19 cellular contexts compared by ENCODE assay signal in genomic region chr7:123431075-123431614, GRCh38.
DNase-seq lines count a peak whose midpoint lies in the region; ATAC-seq, FAIRE-seq and TF ChIP-seq lines count a peak whose summit lies in the region.
"Had no signal": no experiment of that assay in that cellular context is flagged by ENCODE, and none has a peak within 500 bp of the region (broad histone marks: within the 10 kb centered on the region; RNA-seq: fewer than 3 reads in every experiment).

No MANE protein-coding gene starts in this region.

- H3K27me3 ChIP-seq in mammary epithelial cell (ENCODE audit: insufficient read depth, low read length) (no peaks in the 10 kb centered on the region), breast epithelium (no peaks in the 10 kb centered on the region), bronchial epithelial cell (ENCODE audit: control insufficient read depth, insufficient read depth, low read length) (no peaks in the 10 kb centered on the region)
- H3K27me3 ChIP-seq in CD4-positive, alpha-beta T cell (ENCODE audit: control insufficient read depth, insufficient read depth, low read length) = no peaks in the 10 kb centered on the region

- intact Hi-C loops in mammary epithelial cell (cut with micrococcal nuclease) = no loop called here
- intact Hi-C loops in breast epithelium (cut with DNase I; ENCODE audit: low total_unique reads) = no loop called here
- intact Hi-C loops in activated CD4-positive, alpha-beta memory T cell treated with anti-CD3 and anti-CD28 coated beads for 36 hours (cut with micrococcal nuclease) = no loop called here
- intact Hi-C loops in CD4-positive, alpha-beta T cell (cut with DNase I, micrococcal nuclease) = no loop called here

- POLR2A ChIA-PET in activated CD4-positive, alpha-beta memory T cell treated with anti-CD3 and anti-CD28 coated beads for 36 hours (lab: Charles Lee) = no interaction called here
- POLR2A ChIA-PET in CD4-positive, alpha-beta T cell (lab: Charles Lee) = no interaction called here

- no peaks in the 10 kb centered on the region for H3K36me3 ChIP-seq in mammary epithelial cell (ENCODE audit: insufficient read depth, low read length)
- H3K36me3 ChIP-seq in breast epithelium = no peaks in the 10 kb centered on the region
- no peaks in the 10 kb centered on the region for H3K36me3 ChIP-seq in bronchial epithelial cell (ENCODE audit: control insufficient read depth, insufficient read depth, low read length)

- TF ChIP-seq POLR2A in breast epithelium (IDR thresholded peaks at IDR 0.05) = no peak

- no peak for ATAC-seq in CD4-positive, alpha-beta T cell (ENCODE audit: poor library complexity)
- ATAC-seq in GM18517 (IDR thresholded peaks at IDR 0.05; ENCODE audit: unreplicated experiment) = no peak
- ATAC-seq: A549, SK-N-SH treated with all-trans-retinoic acid at 6 μM for 48 hours had no signal

- no peak overlapping the region for H3K4me3 Mint-ChIP-seq in activated CD4-positive, alpha-beta memory T cell treated with anti-CD3 and anti-CD28 coated beads for 36 hours
- H3K4me3 Mint-ChIP-seq in CD4-positive, alpha-beta T cell = no peak overlapping the region
- H3K4me3 Mint-ChIP-seq: B cell, CD14-positive monocyte, HFFc6 had no signal

- no peak overlapping the region for H3K27ac Mint-ChIP-seq in activated CD4-positive, alpha-beta memory T cell treated with anti-CD3 and anti-CD28 coated beads for 36 hours
- H3K27ac Mint-ChIP-seq in CD4-positive, alpha-beta T cell = no peak overlapping the region
- H3K27ac Mint-ChIP-seq: B cell, CD14-positive monocyte, HFFc6 had no signal

- no peak overlapping the region for H2AFZ ChIP-seq in mammary epithelial cell (ENCODE audit: low read depth, low read length)

- H3K27me3 Mint-ChIP-seq in activated CD4-positive, alpha-beta memory T cell treated with anti-CD3 and anti-CD28 coated beads for 36 hours = no peaks in the 10 kb centered on the region
- H3K27me3 Mint-ChIP-seq in CD4-positive, alpha-beta T cell = no peaks in the 10 kb centered on the region
- H3K27me3 Mint-ChIP-seq: B cell had no signal

- H3K27ac ChIP-seq in mammary epithelial cell (ENCODE audit: insufficient read depth, low read depth, low read length) = no peak overlapping the region
- no peak overlapping the region for H3K27ac ChIP-seq in breast epithelium
- H3K27ac ChIP-seq in CD4-positive, alpha-beta T cell (ENCODE audit: low read depth, low read length) = no peak overlapping the region
- H3K27ac ChIP-seq: A549, RWPE1 had no signal

- DNase-seq in mammary epithelial cell (peak; percentile 29), breast epithelium (ENCODE audit: low spot score in 2 of 2) (no peak), NCI-H524 treated with DMSO at 0.1 percent for 48 hours (lab: John Stamatoyannopoulos, UW) (peak; percentile 64), bronchial epithelial cell (ENCODE audit: low read depth) (peak; percentile 20)
- no peak for DNase-seq in activated CD4-positive, alpha-beta memory T cell treated with anti-CD3 and anti-CD28 coated beads for 36 hours
- DNase-seq in CD4-positive, alpha-beta T cell = no peak
- DNase-seq: HFFc6, KG1, NCI-H1105, NCI-H1694, NCI-H446 treated with DMSO at 0.1 percent for 48 hours, SHP77 treated with DMSO at 0.1 percent for 48 hours had no signal

- no peak for FAIRE-seq in bronchial epithelial cell (lab: Jason Lieb, UNC)
- FAIRE-seq: A549, H54 had no signal

- H3K4me2 ChIP-seq in mammary epithelial cell (ENCODE audit: insufficient read depth, low read depth, low read length) = no peak overlapping the region
- H3K4me2 ChIP-seq: A549 had no signal

- peaks cover 3% of the 10 kb centered on the region for H3K9me3 Mint-ChIP-seq in activated CD4-positive, alpha-beta memory T cell treated with anti-CD3 and anti-CD28 coated beads for 36 hours
- peaks cover 4% of the 10 kb centered on the region for H3K9me3 Mint-ChIP-seq in CD4-positive, alpha-beta T cell

- H3K9me3 ChIP-seq in mammary epithelial cell (replicated peaks; ENCODE audit: insufficient read depth, low read length) = no peaks in the 10 kb centered on the region
- H3K9me3 ChIP-seq in breast epithelium = peaks cover 0 to 3% of the 10 kb centered on the region in 2 donors
- no peaks in the 10 kb centered on the region for H3K9me3 ChIP-seq in CD4-positive, alpha-beta T cell (ENCODE audit: control insufficient read depth, low read length)
- H3K9me3 ChIP-seq: A549 had no signal

- TSS peak; percentile 99 for BruUV-seq in mammary epithelial cell (replicated peaks; lab: Mats Ljungman, UMichigan)

- TF ChIP-seq CTCF in mammary epithelial cell (conservative IDR thresholded peaks at IDR 0.05 in 1 of 2, IDR thresholded peaks at IDR 0.05 in 1 of 2; ENCODE audit: extremely low read depth in 1 of 2, insufficient read depth in 1 of 2, low read depth in 1 of 2, low read length in 2 of 2) (no peak), breast epithelium (IDR thresholded peaks at IDR 0.05) (no peak), bronchial epithelial cell (IDR thresholded peaks at IDR 0.05; ENCODE audit: insufficient read depth, low read length, severe bottlenecking) (no peak)
- TF ChIP-seq CTCF in CD4-positive, alpha-beta T cell (IDR thresholded peaks at IDR 0.05) = no peak

- CTCF ChIA-PET in mammary epithelial cell (lab: Charles Lee; ENCODE audit: low non-redundant PET) = no interaction called here
- CTCF ChIA-PET in activated CD4-positive, alpha-beta memory T cell treated with anti-CD3 and anti-CD28 coated beads for 36 hours (lab: Charles Lee) = no interaction called here
- CTCF ChIA-PET in CD4-positive, alpha-beta T cell (lab: Charles Lee) = no interaction called here

- in situ Hi-C loops in mammary epithelial cell (cut with MboI; ENCODE audit: low sequenced_read_pairs in 2 of 2) = no loop called here

- no peaks in the 10 kb centered on the region for H3K79me2 ChIP-seq in mammary epithelial cell (ENCODE audit: insufficient read depth, low read length)

- no peaks in the 10 kb centered on the region for H3K36me3 Mint-ChIP-seq in activated CD4-positive, alpha-beta memory T cell treated with anti-CD3 and anti-CD28 coated beads for 36 hours
- H3K36me3 Mint-ChIP-seq in CD4-positive, alpha-beta T cell (ENCODE audit: low read depth) = no peaks in the 10 kb centered on the region
- H3K36me3 Mint-ChIP-seq: CD14-positive monocyte had no signal

- H3K9ac ChIP-seq in mammary epithelial cell (ENCODE audit: insufficient read depth, low read length) = no peak overlapping the region

- H3K4me1 ChIP-seq in mammary epithelial cell (ENCODE audit: insufficient read depth, low read length) = no peaks in the 10 kb centered on the region
- H3K4me1 ChIP-seq in breast epithelium = no peaks in the 10 kb centered on the region
- H3K4me1 ChIP-seq: A549 had no signal

- H4K20me1 ChIP-seq in mammary epithelial cell (ENCODE audit: insufficient read depth, low read length) = no peaks in the 10 kb centered on the region

- H3K4me3 ChIP-seq in mammary epithelial cell (replicated peaks in 1 of 3; ENCODE audit: insufficient read depth in 1 of 3, low read depth in 2 of 3, low read length in 3 of 3) = no peak overlapping the region
- no peak overlapping the region for H3K4me3 ChIP-seq in breast epithelium
- no peak overlapping the region for H3K4me3 ChIP-seq in bronchial epithelial cell (ENCODE audit: low read depth, low read length)
- H3K4me3 ChIP-seq: A549 had no signal

- WGBS in mammary epithelial cell (ENCODE audit: low coverage, missing lambda C conversion rate) = 73% methylated on average over 5 of the region's 5 CpGs

- H3K4me1 Mint-ChIP-seq in activated CD4-positive, alpha-beta memory T cell treated with anti-CD3 and anti-CD28 coated beads for 36 hours (ENCODE audit: low read depth) = no peaks in the 10 kb centered on the region
- H3K4me1 Mint-ChIP-seq in CD4-positive, alpha-beta T cell (ENCODE audit: low read depth) = no peaks in the 10 kb centered on the region
- H3K4me1 Mint-ChIP-seq: B cell, CD14-positive monocyte had no signal

- dilution Hi-C loops in mammary epithelial cell (cut with HindIII; ENCODE audit: low sequenced_read_pairs) = no loop called here

Comparison
In these comparisons a context has a peak if more than half of its experiments do, and no peak if none do; other contexts are left out.
1. DNase-seq: peak in mammary epithelial cell (single experiment), NCI-H524 treated with DMSO at 0.1 percent for 48 hours (single experiment) and bronchial epithelial cell (single experiment); none in breast epithelium (0 of 2), activated CD4-positive, alpha-beta memory T cell treated with anti-CD3 and anti-CD28 coated beads for 36 hours (single experiment) and CD4-positive, alpha-beta T cell (0 of 10).